Comparison of ENCODE assay signal across 22 cellular contexts in the genomic region with DNA sequence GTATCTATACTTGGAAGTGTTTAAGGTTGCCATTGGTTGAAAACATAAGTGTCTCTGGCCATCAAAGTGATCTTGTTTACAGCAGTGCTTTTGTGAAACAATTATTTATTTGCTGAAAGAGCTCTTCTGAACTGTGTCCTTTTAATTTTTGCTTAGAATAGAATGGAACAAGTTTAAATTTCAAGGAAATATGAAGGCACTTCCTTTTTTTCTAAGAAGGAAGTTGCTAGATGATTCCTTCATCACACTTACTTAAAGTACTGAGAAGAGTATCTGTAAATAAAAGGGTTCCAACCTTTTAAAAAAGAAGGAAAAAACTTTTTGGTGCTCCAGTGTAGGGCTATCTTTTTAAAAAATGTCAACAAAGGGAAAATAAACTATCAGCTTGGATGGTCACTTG.
"Had no signal": no experiment of that assay in that cellular context is flagged by ENCODE, and none has a peak within 500 bp of the region (broad histone marks: within the 10 kb centered on the region; RNA-seq: fewer than 3 reads in every experiment).

No MANE protein-coding gene starts in this region.

- H3K27ac Mint-ChIP-seq: activated CD4-positive, alpha-beta T cell treated with anti-CD3 and anti-CD28 coated beads, Interleukin-2, amount 10 ng/mL, durations not matched to agents 24 days and 14 days; activated CD8-positive, alpha-beta T cell treated with anti-CD3 and anti-CD28 coated beads for 36 hours; activated naive CD8-positive, alpha-beta T cell; nephron progenitor cell; stimulated activated memory B cell treated with anti-CD40 and anti-IgM and Interleukin-4, amounts not matched to agents 10 μg/mL and 1 μg/mL and 100 μg/mL, for 72 hours; T-helper 2 cell treated with Interferon-gamma antibody and Interleukin-4, amounts not matched to agents 5 μg/mL and 100 μg/mL, for 36 hours; type B pancreatic cell had no signal

- H3K4me3 ChIP-seq: gastrocnemius medialis, left lung, spleen, testis had no signal

- H3K36me3 ChIP-seq: gastrocnemius medialis had no signal

- H3K4me1 Mint-ChIP-seq: stimulated activated memory B cell treated with anti-CD40 and anti-IgM and Interleukin-4, amounts not matched to agents 10 μg/mL and 1 μg/mL and 100 μg/mL, for 72 hours had no signal

- H3K4me3 Mint-ChIP-seq: activated CD4-positive, alpha-beta T cell treated with anti-CD3 and anti-CD28 coated beads, Interleukin-2, amount 10 ng/mL, durations not matched to agents 24 days and 14 days; activated CD8-positive, alpha-beta T cell treated with anti-CD3 and anti-CD28 coated beads for 36 hours; activated naive CD8-positive, alpha-beta T cell; activated T-cell treated with anti-CD3 and anti-CD28 coated beads, Interleukin-2, amount 50 U/mL, for 4 hours; nephron progenitor cell; stimulated activated memory B cell treated with anti-CD40 and anti-IgM and Interleukin-4, amounts not matched to agents 10 μg/mL and 1 μg/mL and 100 μg/mL, for 72 hours; T-helper 2 cell treated with Interferon-gamma antibody and Interleukin-4, amounts not matched to agents 5 μg/mL and 100 μg/mL, for 36 hours; type B pancreatic cell had no signal

- H3K9me3 ChIP-seq: gastrocnemius medialis, left lung, spleen, testis had no signal

- H3K9me3 Mint-ChIP-seq: activated CD4-positive, alpha-beta T cell treated with anti-CD3 and anti-CD28 coated beads, Interleukin-2, amount 10 ng/mL, durations not matched to agents 24 days and 14 days; activated CD8-positive, alpha-beta T cell treated with anti-CD3 and anti-CD28 coated beads for 36 hours; activated T-cell treated with anti-CD3 and anti-CD28 coated beads, Interleukin-2, amount 50 U/mL, for 4 hours; nephron progenitor cell; stimulated activated memory B cell treated with anti-CD40 and anti-IgM and Interleukin-4, amounts not matched to agents 10 μg/mL and 1 μg/mL and 100 μg/mL, for 72 hours; T-helper 2 cell treated with Interferon-gamma antibody and Interleukin-4, amounts not matched to agents 5 μg/mL and 100 μg/mL, for 36 hours; type B pancreatic cell had no signal

- DNase-seq: activated CD4-positive, alpha-beta T cell treated with anti-CD3 and anti-CD28 coated beads, Interleukin-2, amount 10 ng/mL, durations not matched to agents 24 days and 14 days; activated CD8-positive, alpha-beta T cell treated with anti-CD3 and anti-CD28 coated beads for 36 hours; activated effector memory CD4-positive, alpha-beta T cell treated with Interleukin-2 at 50 U/mL for 16 hours; activated T-cell treated with anti-CD3 and anti-CD28 coated beads, Interleukin-2, amount 50 U/mL, for 4 hours; cerebellar nuclear complex; cortex of kidney; effector CD4-positive, alpha-beta T cell; gastrocnemius medialis; head of caudate nucleus; left lung; mammary epithelial cell; nephron progenitor cell; occipital lobe; posterior cingulate gyrus; spleen; stimulated activated CD4-positive, alpha-beta T cell treated with anti-CD3 and anti-CD28 coated beads, Interleukin-4, amount 100 ng/mL, for 4 hours; testis had no signal

- H3K27ac ChIP-seq: testis had no signal

- ATAC-seq: activated CD8-positive, alpha-beta T cell treated with anti-CD3 and anti-CD28 coated beads for 36 hours; activated T-cell treated with anti-CD3 and anti-CD28 coated beads, Interleukin-2, amount 50 U/mL, for 4 hours; esophagus mucosa; left lung; stimulated activated memory B cell treated with anti-CD40 and anti-IgM and Interleukin-4, amounts not matched to agents 10 μg/mL and 1 μg/mL and 100 μg/mL, for 72 hours had no signal

- H3K27me3 Mint-ChIP-seq: activated CD4-positive, alpha-beta T cell treated with anti-CD3 and anti-CD28 coated beads, Interleukin-2, amount 10 ng/mL, durations not matched to agents 24 days and 14 days; activated CD8-positive, alpha-beta T cell treated with anti-CD3 and anti-CD28 coated beads for 36 hours; activated naive CD8-positive, alpha-beta T cell; type B pancreatic cell had no signal

- H3K36me3 Mint-ChIP-seq: stimulated activated memory B cell treated with anti-CD40 and anti-IgM and Interleukin-4, amounts not matched to agents 10 μg/mL and 1 μg/mL and 100 μg/mL, for 72 hours had no signal

- H3K27me3 ChIP-seq: gastrocnemius medialis, left lung, spleen, testis had no signal
